Comparison of ENCODE assay signal across 12 cellular contexts in genomic region chr1:14996133-14997050, GRCh38.
DNase-seq lines count a peak whose midpoint lies in the region; ATAC-seq, FAIRE-seq and TF ChIP-seq lines count a peak whose summit lies in the region.
"Had no signal": no experiment of that assay in that cellular context is flagged by ENCODE, and none has a peak within 500 bp of the region (broad histone marks: within the 10 kb centered on the region; RNA-seq: fewer than 3 reads in every experiment).

No MANE protein-coding gene starts in this region.

- H3K36me3 ChIP-seq in cardiac muscle cell, result no peaks in the 10 kb centered on the region
- no peaks in the 10 kb centered on the region for H3K36me3 ChIP-seq in heart right ventricle

- 74 to 76% methylated on average over 23 of the region's 23 CpGs for WGBS in heart right ventricle, 2 donors

- H3K9me3 Mint-ChIP-seq in WTC11 (peaks cover 4% of the 10 kb centered on the region; the same call in 1 of the 2 replicates), glutamatergic neuron (ENCODE audit: unreplicated experiment) (peaks cover 2% of the 10 kb centered on the region)
- H3K9me3 Mint-ChIP-seq in activated CD4-positive, alpha-beta T cell treated with anti-CD3 and anti-CD28 coated beads, Interleukin-2, amount 10 ng/mL, durations not matched to agents 24 days and 14 days, result no peaks in the 10 kb centered on the region

- H3K36me3 Mint-ChIP-seq in WTC11, result no peaks in the 10 kb centered on the region
- H3K36me3 Mint-ChIP-seq in glutamatergic neuron (ENCODE audit: unreplicated experiment), result no peaks in the 10 kb centered on the region
- no peaks in the 10 kb centered on the region for H3K36me3 Mint-ChIP-seq in activated CD4-positive, alpha-beta T cell treated with anti-CD3 and anti-CD28 coated beads, Interleukin-2, amount 10 ng/mL, durations not matched to agents 24 days and 14 days (ENCODE audit: low read depth)

- FAIRE-seq in urothelium cell line (lab: Jason Lieb, UNC), result no peak

- H3K27ac ChIP-seq in cardiac muscle cell, result no peak overlapping the region
- no peak overlapping the region for H3K27ac ChIP-seq in heart right ventricle
- H3K27ac ChIP-seq: VCaP had no signal

- H3K4me3 ChIP-seq in cardiac muscle cell (no peak overlapping the region), heart right ventricle (no peak overlapping the region)

- peak; percentile 28 to 32 for DNase-seq in cardiac muscle cell (ENCODE audit: low read depth in 1 of 2, low spot score in 1 of 2)
- DNase-seq in heart right ventricle, result no peak
- DNase-seq in WTC11 (ENCODE audit: low spot score), result no peak
- DNase-seq in glutamatergic neuron, result peak; percentile 28
- DNase-seq in urothelium cell line (ENCODE audit: low spot score), result peak; percentile 72
- no peak for DNase-seq in activated CD4-positive, alpha-beta T cell treated with anti-CD3 and anti-CD28 coated beads, Interleukin-2, amount 10 ng/mL, durations not matched to agents 24 days and 14 days
- DNase-seq: left cardiac atrium; NCI-H2081; stimulated activated CD4-positive, alpha-beta T cell treated with anti-CD3 and anti-CD28 coated beads, Interleukin-15, amount 100 ng/mL, for 24 hours had no signal

- intact Hi-C loops in heart right ventricle (cut with DNase I), result no loop called here
- intact Hi-C loops in activated CD4-positive, alpha-beta T cell treated with anti-CD3 and anti-CD28 coated beads, Interleukin-2, amount 10 ng/mL, durations not matched to agents 24 days and 14 days (cut with micrococcal nuclease), result no loop called here

- POLR2A ChIA-PET in WTC11 (lab: Charles Lee), result no interaction called here

- CTCF ChIA-PET in WTC11 (lab: Charles Lee), result interaction anchor here (1.7 kb wide), 1 partner anchor 31 kb away, joined by 4 read pairs; no protein-coding TSS in a partner anchor

- no peaks in the 10 kb centered on the region for H3K9me3 ChIP-seq in cardiac muscle cell (ENCODE audit: low read depth)
- no peaks in the 10 kb centered on the region for H3K9me3 ChIP-seq in heart right ventricle

- H3K27ac Mint-ChIP-seq in WTC11 (peak overlapping the region; percentile 90), glutamatergic neuron (ENCODE audit: unreplicated experiment) (peak overlapping the region; percentile 20)
- H3K27ac Mint-ChIP-seq in activated CD4-positive, alpha-beta T cell treated with anti-CD3 and anti-CD28 coated beads, Interleukin-2, amount 10 ng/mL, durations not matched to agents 24 days and 14 days, result no peak overlapping the region

- no peak overlapping the region for H3K4me3 Mint-ChIP-seq in WTC11
- H3K4me3 Mint-ChIP-seq in glutamatergic neuron (ENCODE audit: unreplicated experiment), result no peak overlapping the region
- H3K4me3 Mint-ChIP-seq in activated CD4-positive, alpha-beta T cell treated with anti-CD3 and anti-CD28 coated beads, Interleukin-2, amount 10 ng/mL, durations not matched to agents 24 days and 14 days, result no peak overlapping the region

- no peak for ATAC-seq in heart right ventricle
- ATAC-seq in WTC11, result no peak
- no peak for ATAC-seq in GM19328 (IDR thresholded peaks at IDR 0.05; ENCODE audit: unreplicated experiment)
- ATAC-seq in GM19351 (IDR thresholded peaks at IDR 0.05; ENCODE audit: unreplicated experiment), result no peak

- H3K27me3 ChIP-seq in cardiac muscle cell (no peaks in the 10 kb centered on the region), heart right ventricle (no peaks in the 10 kb centered on the region)

- TF ChIP-seq CTCF in cardiac muscle cell (IDR thresholded peaks at IDR 0.05; ENCODE audit: low read depth, low read length) (no peak), heart right ventricle (IDR thresholded peaks at IDR 0.05) (no peak), WTC11 (IDR thresholded peaks at IDR 0.05) (no peak), glutamatergic neuron (IDR thresholded peaks at IDR 0.05; ENCODE audit: partially characterized antibody, unreplicated experiment) (no peak)

- H3K4me1 ChIP-seq in cardiac muscle cell (ENCODE audit: low read depth) (no peaks in the 10 kb centered on the region), heart right ventricle (peaks cover 0 to 11% (median 0%) of the 10 kb centered on the region in 9 donors)

- peaks cover 9% of the 10 kb centered on the region for H3K4me1 Mint-ChIP-seq in WTC11
- peaks cover 10% of the 10 kb centered on the region for H3K4me1 Mint-ChIP-seq in glutamatergic neuron (ENCODE audit: low read depth, unreplicated experiment)
- no peaks in the 10 kb centered on the region for H3K4me1 Mint-ChIP-seq in activated CD4-positive, alpha-beta T cell treated with anti-CD3 and anti-CD28 coated beads, Interleukin-2, amount 10 ng/mL, durations not matched to agents 24 days and 14 days

- H3K27me3 Mint-ChIP-seq in WTC11 (ENCODE audit: low read depth) (no peaks in the 10 kb centered on the region), glutamatergic neuron (ENCODE audit: unreplicated experiment) (peaks cover 8% of the 10 kb centered on the region)
- H3K27me3 Mint-ChIP-seq in activated CD4-positive, alpha-beta T cell treated with anti-CD3 and anti-CD28 coated beads, Interleukin-2, amount 10 ng/mL, durations not matched to agents 24 days and 14 days, result no peaks in the 10 kb centered on the region

TF ChIP-seq in WTC11, 78 proteins besides CTCF, POLR2A, EP300 and RAD21:
- TF ChIP-seq MXD4 (CRISPR knock-in tag; IDR thresholded peaks at IDR 0.05; ENCODE audit: borderline replicate concordance) (no peak), FOXK1 (CRISPR knock-in tag; IDR thresholded peaks at IDR 0.05) (no peak), ZNF219 (CRISPR knock-in tag; IDR thresholded peaks at IDR 0.05; ENCODE audit: borderline replicate concordance) (no peak), GRHL2 (CRISPR knock-in tag; IDR thresholded peaks at IDR 0.05; ENCODE audit: insufficient replicate concordance, severe bottlenecking) (no peak), ZNF263 (CRISPR knock-in tag; IDR thresholded peaks at IDR 0.05; ENCODE audit: low read depth) (no peak), NR2C2 (CRISPR knock-in tag; IDR thresholded peaks at IDR 0.05) (no peak), EMX1 (CRISPR knock-in tag; IDR thresholded peaks at IDR 0.05) (no peak), RELA (CRISPR knock-in tag; IDR thresholded peaks at IDR 0.05; ENCODE audit: borderline replicate concordance) (no peak), NFATC4 (CRISPR knock-in tag; IDR thresholded peaks at IDR 0.05) (no peak), ZNF532 (CRISPR knock-in tag; IDR thresholded peaks at IDR 0.05; ENCODE audit: borderline replicate concordance) (no peak), SP1 (CRISPR knock-in tag; conservative IDR thresholded peaks at IDR 0.05) (no peak)
- TF ChIP-seq, protein P1, sequence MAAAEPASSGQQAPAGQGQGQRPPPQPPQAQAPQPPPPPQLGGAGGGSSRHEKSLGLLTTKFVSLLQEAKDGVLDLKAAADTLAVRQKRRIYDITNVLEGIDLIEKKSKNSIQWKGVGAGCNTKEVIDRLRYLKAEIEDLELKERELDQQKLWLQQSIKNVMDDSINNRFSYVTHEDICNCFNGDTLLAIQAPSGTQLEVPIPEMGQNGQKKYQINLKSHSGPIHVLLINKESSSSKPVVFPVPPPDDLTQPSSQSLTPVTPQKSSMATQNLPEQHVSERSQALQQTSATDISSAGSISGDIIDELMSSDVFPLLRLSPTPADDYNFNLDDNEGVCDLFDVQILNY (CRISPR knock-in tag; IDR thresholded peaks at IDR 0.05), result no peak

Comparison
In these comparisons a context has a peak if more than half of its experiments do, and no peak if none do; other contexts are left out.
1. DNase-seq: peak in cardiac muscle cell (2 of 2), glutamatergic neuron (single experiment) and urothelium cell line (single experiment); none in heart right ventricle (0 of 2), WTC11 (single experiment) and activated CD4-positive, alpha-beta T cell treated with anti-CD3 and anti-CD28 coated beads, Interleukin-2, amount 10 ng/mL, durations not matched to agents 24 days and 14 days (single experiment).